13 cellular contexts compared by ENCODE assay signal in the genomic region with DNA sequence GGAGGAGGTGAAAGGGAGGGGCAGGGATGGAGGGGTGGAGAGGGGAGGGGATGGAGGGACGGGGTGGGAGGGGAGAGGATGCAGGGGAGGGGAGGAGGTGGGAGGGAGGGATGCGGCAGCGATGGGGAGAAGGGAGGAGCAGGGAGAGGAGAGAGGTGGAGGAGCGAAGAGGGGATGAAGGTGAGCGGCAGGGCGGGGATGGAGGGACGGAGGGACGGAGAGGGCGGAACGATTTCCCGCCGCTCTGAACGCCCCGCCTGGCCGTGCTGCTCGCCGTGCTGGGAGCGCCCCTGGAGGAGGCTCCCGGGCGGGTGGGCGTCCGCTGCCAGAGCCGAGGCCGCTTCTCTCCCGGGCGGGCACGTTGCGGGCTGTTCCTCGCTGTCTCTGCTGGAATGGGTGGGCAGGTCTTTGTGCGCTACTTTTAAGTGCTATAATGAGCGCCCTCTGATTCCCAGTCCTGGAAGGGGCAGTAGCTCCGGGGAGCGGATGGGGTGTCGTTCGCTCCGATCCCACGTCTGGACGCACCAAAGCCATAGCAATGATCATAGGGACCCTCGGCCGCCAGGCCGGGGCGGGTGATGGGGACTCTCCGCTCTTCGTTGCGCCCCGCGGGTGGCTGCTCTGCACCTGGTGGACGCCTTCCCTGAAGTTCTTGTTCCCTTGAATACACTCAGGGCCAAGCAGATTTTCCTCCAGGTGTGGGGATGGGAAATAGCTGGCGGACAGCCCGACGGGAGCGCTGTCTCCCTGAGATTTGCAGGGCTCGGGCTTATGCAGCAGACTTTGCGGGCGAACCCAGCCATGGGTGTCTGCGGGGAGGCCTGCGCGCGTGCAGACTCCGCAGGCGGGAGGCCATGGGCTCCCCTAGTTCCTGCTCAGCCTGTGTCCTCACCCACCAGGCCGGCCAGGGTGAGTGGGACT.
DNase-seq lines count a peak whose midpoint lies in the region; ATAC-seq and TF ChIP-seq lines count a peak whose summit lies in the region.
"Had no signal": no experiment of that assay in that cellular context is flagged by ENCODE, and none has a peak within 500 bp of the region (broad histone marks: within the 10 kb centered on the region; RNA-seq: fewer than 3 reads in every experiment).

No MANE protein-coding gene starts in this region.

- peak; percentile 11; the same call in 1 of the 2 replicates for TF ChIP-seq CTCF in AG09319 (IDR thresholded peaks at IDR 0.05; ENCODE audit: low read depth, low read length)
- TF ChIP-seq CTCF in dorsolateral prefrontal cortex (IDR thresholded peaks at IDR 0.05 in 54 of 56, conservative IDR thresholded peaks at IDR 0.05 in 2 of 56; ENCODE audit: low read depth in 1 of 56, partially characterized antibody in 56 of 56): peak in 1 of 56 donors; percentile 7

- H3K36me3 Mint-ChIP-seq in activated T-helper 2 cell treated with anti-CD3 and anti-CD28 coated beads, Interferon-gamma antibody, Interleukin-2, Interleukin-4, amounts not matched to agents 10 μg/mL and 5 μg/mL and 100 μg/mL, durations not matched to agents 14 hours and 24 hours and 36 hours (ENCODE audit: low read depth): no peaks in the 10 kb centered on the region

- H3K9me3 ChIP-seq in HUES6 (ENCODE audit: control insufficient read depth, insufficient read depth, low read depth, low read length): peaks cover 15% of the 10 kb centered on the region
- H3K9me3 ChIP-seq: transverse colon had no signal

- peaks cover 51% of the 10 kb centered on the region for H3K27me3 Mint-ChIP-seq in activated T-helper 2 cell treated with anti-CD3 and anti-CD28 coated beads, Interferon-gamma antibody, Interleukin-2, Interleukin-4, amounts not matched to agents 10 μg/mL and 5 μg/mL and 100 μg/mL, durations not matched to agents 14 hours and 24 hours and 36 hours (ENCODE audit: low read depth)

- H3K4me3 Mint-ChIP-seq in activated T-helper 2 cell treated with anti-CD3 and anti-CD28 coated beads, Interferon-gamma antibody, Interleukin-2, Interleukin-4, amounts not matched to agents 10 μg/mL and 5 μg/mL and 100 μg/mL, durations not matched to agents 14 hours and 24 hours and 36 hours (ENCODE audit: low read depth): no peak overlapping the region

- no peak for ATAC-seq in GM21723 (IDR thresholded peaks at IDR 0.05; ENCODE audit: unreplicated experiment)
- ATAC-seq: Right ventricle myocardium inferior had no signal

- H3K9ac ChIP-seq in HUES6 (ENCODE audit: low read length): no peak overlapping the region

- intact Hi-C loops in dorsolateral prefrontal cortex (cut with DNase I): no loop called here
- intact Hi-C loops in activated T-helper 2 cell treated with anti-CD3 and anti-CD28 coated beads, Interferon-gamma antibody, Interleukin-2, Interleukin-4, amounts not matched to agents 10 μg/mL and 5 μg/mL and 100 μg/mL, durations not matched to agents 14 hours and 24 hours and 36 hours (cut with micrococcal nuclease): no loop called here

- no peaks in the 10 kb centered on the region for H3K4me1 Mint-ChIP-seq in activated T-helper 2 cell treated with anti-CD3 and anti-CD28 coated beads, Interferon-gamma antibody, Interleukin-2, Interleukin-4, amounts not matched to agents 10 μg/mL and 5 μg/mL and 100 μg/mL, durations not matched to agents 14 hours and 24 hours and 36 hours (ENCODE audit: low read depth)

- peaks cover 70% of the 10 kb centered on the region for H3K27me3 ChIP-seq in HUES6 (ENCODE audit: control insufficient read depth, insufficient read depth, low read length)
- H3K27me3 ChIP-seq in dorsolateral prefrontal cortex: peaks cover 0 to 87% (median 48%) of the 10 kb centered on the region in 45 donors

- H3K27ac Mint-ChIP-seq in activated T-helper 2 cell treated with anti-CD3 and anti-CD28 coated beads, Interferon-gamma antibody, Interleukin-2, Interleukin-4, amounts not matched to agents 10 μg/mL and 5 μg/mL and 100 μg/mL, durations not matched to agents 14 hours and 24 hours and 36 hours: no peak overlapping the region

- H3K4me3 ChIP-seq in HUES6 (ENCODE audit: low read depth, low read length) (peak overlapping the region; percentile 61), dorsolateral prefrontal cortex (peak overlapping the region in 37 of 59 donors; percentile 5 to 55 (median 31))
- H3K4me3 ChIP-seq: transverse colon had no signal

- H3K27ac ChIP-seq in HUES6 (ENCODE audit: low read depth, low read length) (no peak overlapping the region), dorsolateral prefrontal cortex (no peak overlapping the region)
- H3K27ac ChIP-seq: transverse colon had no signal

- peaks cover 10% of the 10 kb centered on the region for H3K4me1 ChIP-seq in HUES6 (ENCODE audit: control insufficient read depth, insufficient read depth, low read length)

- no peaks in the 10 kb centered on the region for H3K9me3 Mint-ChIP-seq in activated T-helper 2 cell treated with anti-CD3 and anti-CD28 coated beads, Interferon-gamma antibody, Interleukin-2, Interleukin-4, amounts not matched to agents 10 μg/mL and 5 μg/mL and 100 μg/mL, durations not matched to agents 14 hours and 24 hours and 36 hours

- no peaks in the 10 kb centered on the region for H3K36me3 ChIP-seq in HUES6 (ENCODE audit: control insufficient read depth, insufficient read depth, low read length)
- H3K36me3 ChIP-seq: transverse colon had no signal

- no peak for DNase-seq in AG09319 (ENCODE audit: extremely low read depth, low read depth)
- DNase-seq in dorsolateral prefrontal cortex: no peak
- peak; percentile 71 for DNase-seq in left kidney (ENCODE audit: low read depth, low spot score)
- DNase-seq in NCI-H345 (lab: John Stamatoyannopoulos, UW): no peak
- no peak for DNase-seq in activated T-helper 2 cell treated with anti-CD3 and anti-CD28 coated beads, Interferon-gamma antibody, Interleukin-2, Interleukin-4, amounts not matched to agents 10 μg/mL and 5 μg/mL and 100 μg/mL, durations not matched to agents 14 hours and 24 hours and 36 hours (ENCODE audit: low spot score)
- no peak for DNase-seq in activated T-cell treated with anti-CD3 and anti-CD28 coated beads for 4 hours
- DNase-seq: anterior cingulate cortex; dermis blood vessel endothelial cell; stimulated activated CD4-positive, alpha-beta T cell treated with anti-CD3 and anti-CD28 coated beads, Interleukin-1b, Interleukin-23, amount 100 ng/mL, for 48 hours; transverse colon had no signal
